Comparison of ENCODE assay signal across 8 cellular contexts in the genomic region with DNA sequence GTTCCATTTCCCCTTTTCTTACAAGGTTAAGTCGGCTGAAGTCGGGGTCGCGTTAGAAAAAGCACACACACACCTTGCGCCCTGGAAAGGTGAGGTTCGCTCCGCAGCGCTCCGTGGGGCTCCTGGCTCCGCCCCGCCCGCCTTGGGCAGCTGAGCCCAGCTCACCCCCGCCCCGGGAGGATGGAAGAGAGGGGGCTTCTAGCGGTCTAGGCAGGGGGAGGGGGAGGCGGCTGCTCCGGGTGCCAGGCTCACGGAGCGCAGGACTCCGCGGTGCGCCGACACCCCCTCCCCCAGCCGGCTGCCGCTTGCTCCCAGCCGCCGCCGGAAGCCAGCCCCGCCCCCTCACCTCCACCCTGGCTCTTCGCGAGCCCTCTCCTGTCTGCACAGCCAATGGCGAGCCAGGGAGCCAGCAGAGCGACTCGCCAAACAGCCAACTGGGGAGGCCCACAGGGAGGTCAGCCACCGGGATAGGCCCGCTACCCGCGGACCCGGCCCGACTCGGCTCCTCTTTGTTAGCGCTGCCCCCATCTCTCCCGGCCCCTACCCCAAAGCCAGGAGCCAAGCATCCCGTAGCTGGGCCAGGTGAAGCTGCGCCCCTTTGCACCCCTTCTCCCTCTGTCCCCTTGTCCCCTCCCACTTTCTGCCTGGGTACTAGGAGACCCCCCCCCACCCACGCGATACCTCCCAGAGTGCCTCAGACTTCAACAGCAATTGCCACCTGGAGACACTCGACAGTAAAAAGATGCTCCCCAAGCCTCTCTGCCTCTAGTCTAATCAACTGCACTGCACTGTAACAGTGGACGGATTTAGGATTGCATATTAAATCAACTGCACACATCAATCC. TPM values are rescaled to one million over a fixed set of nuclear protein-coding genes. Genes with fewer than 3 reads are reported as not detected.
DNase-seq lines count a peak whose midpoint lies in the region; ATAC-seq and TF ChIP-seq lines count a peak whose summit lies in the region.

No MANE protein-coding gene starts in this region.

- peak; percentile 99 for DNase-seq in Ammon's horn (ENCODE audit: low spot score)
- DNase-seq in GM19238 (ENCODE audit: insufficient read length, low spot score) = peak; percentile 99
- peak; percentile 98 for DNase-seq in NCI-H510A (lab: John Stamatoyannopoulos, UW)
- peak; percentile 94 for DNase-seq in activated CD4-positive, alpha-beta T cell treated with anti-CD3 and anti-CD28 coated beads for 4 hours
- peak; percentile 99 for DNase-seq in colonic mucosa
- DNase-seq in left colon = peak; percentile 98 to 99
- peak; percentile 91 to 94 for DNase-seq in stimulated activated CD4-positive, alpha-beta T cell treated with anti-CD3 and anti-CD28 coated beads, Interleukin-1b, Interleukin-23, amount 100 ng/mL, for 4 hours (ENCODE audit: low read depth in 2 of 2)

- H3K9ac ChIP-seq in colonic mucosa (ENCODE audit: low read depth in 2 of 2, low read length in 2 of 2) = peak overlapping the region; percentile 75 to 84

- no peak for TF ChIP-seq CTCF in colonic mucosa (IDR thresholded peaks at IDR 0.05)

- no peaks in the 10 kb centered on the region for H3K36me3 ChIP-seq in colonic mucosa

- H3K27me3 ChIP-seq in colonic mucosa = no peaks in the 10 kb centered on the region

- peak overlapping the region; percentile 82 for H3K4me3 ChIP-seq in colonic mucosa

- ATAC-seq in HG03439 (IDR thresholded peaks at IDR 0.05; ENCODE audit: unreplicated experiment) = peak; percentile 97
- peak; percentile 97 for ATAC-seq in left colon

- H3K4me1 ChIP-seq in colonic mucosa = peaks cover 22% of the 10 kb centered on the region

- no peaks in the 10 kb centered on the region for H3K9me3 ChIP-seq in colonic mucosa

- peak overlapping the region; percentile 86 for H3K27ac ChIP-seq in colonic mucosa

- intact Hi-C loops in colonic mucosa (cut with DNase I) (no loop called here), left colon (cut with DNase I, micrococcal nuclease) (no loop called here)

RNA-seq across cellular contexts. Expression of gene FAM222B, which starts 30.2 kb away (rescaled TPM):
- 10 to 100 TPM; 27.9 to 35.4 TPM for total RNA-seq in colonic mucosa
- 10 to 100 TPM; 28.9 to 33.0 TPM for total RNA-seq in left colon

RNA-seq across cellular contexts. Expression of gene ERAL1, which starts 42.5 kb away (rescaled TPM):
- total RNA-seq in colonic mucosa = 10 to 100 TPM; 34.7 to 72.0 TPM
- 10 to 100 TPM; 30.8 to 33.9 TPM for total RNA-seq in left colon

Comparison
In these comparisons a context has a peak if more than half of its experiments do, and no peak if none do; other contexts are left out.
1. Peak in every context shown above with its lines: DNase-seq, ATAC-seq, H3K4me3 ChIP-seq and H3K27ac ChIP-seq.